ENCODE assay signal across 16 cellular contexts in the genomic region with DNA sequence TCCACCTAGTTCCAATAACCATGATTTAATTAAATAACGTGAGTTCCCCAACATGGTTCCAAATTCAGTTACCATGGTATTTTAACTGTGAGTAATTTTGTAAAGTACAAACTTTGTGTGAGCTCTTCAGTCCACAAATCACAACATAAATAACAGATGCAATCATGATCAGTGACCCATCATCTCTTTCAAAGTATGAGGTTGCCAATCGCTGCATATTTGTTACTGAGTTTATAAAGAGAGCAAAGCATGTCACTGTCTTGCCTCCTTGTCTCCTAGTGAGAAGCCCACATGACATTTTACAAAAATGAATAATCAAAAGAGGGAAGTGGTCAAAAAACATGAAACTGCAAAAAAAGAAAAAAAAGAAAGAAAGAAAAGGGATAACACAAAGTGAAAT.
DNase-seq lines count a peak whose midpoint lies in the region; ATAC-seq lines count a peak whose summit lies in the region.
"Had no signal": no experiment of that assay in that cellular context is flagged by ENCODE, and none has a peak within 500 bp of the region (broad histone marks: within the 10 kb centered on the region; RNA-seq: fewer than 3 reads in every experiment).

No MANE protein-coding gene starts in this region.

- DNase-seq in CD1c-positive myeloid dendritic cell (ENCODE audit: extremely low spot score) (peak; percentile 69), NOMO-1 treated with DMSO at 0.1 percent for 48 hours (lab: John Stamatoyannopoulos, UW; ENCODE audit: unreplicated experiment) (peak; percentile 60), NCI-H2196 (lab: John Stamatoyannopoulos, UW; ENCODE audit: unreplicated experiment) (no peak), LoVo (ENCODE audit: low spot score) (no peak), ACHN (no peak), midbrain (lab: John Stamatoyannopoulos, UW) (no peak)
- DNase-seq: activated T-cell treated with anti-CD3 and anti-CD28 coated beads, Interleukin-2, amount 50 U/mL, for 24 hours; EL; hypothalamus; mammary epithelial cell; posterior cingulate gyrus; SHP77 treated with DMSO at 0.1 percent for 48 hours; stimulated activated CD4-positive, alpha-beta T cell treated with anti-CD3 and anti-CD28 coated beads, Interleukin-2, amount 100 ng/mL, for 24 hours; WERI-Rb-1 had no signal

- in situ Hi-C loops in ACHN (cut with HindIII; ENCODE audit: low pct_ligation_motif_present, low pct_unique_long_range_greater_than_20kb, low sequenced_read_pairs): no loop called here

- peak; percentile 58 for ATAC-seq in GM19328 (IDR thresholded peaks at IDR 0.05; ENCODE audit: unreplicated experiment)
- peak; percentile 86 for ATAC-seq in HG02981 (IDR thresholded peaks at IDR 0.05; ENCODE audit: unreplicated experiment)

Comparison
In these comparisons a context has a peak if more than half of its experiments do, and no peak if none do; other contexts are left out.
1. DNase-seq: peak in CD1c-positive myeloid dendritic cell (single experiment) and NOMO-1 treated with DMSO at 0.1 percent for 48 hours (single experiment); none in NCI-H2196 (single experiment), LoVo (single experiment), ACHN (single experiment) and midbrain (single experiment).